Comparison of ENCODE assay signal across 17 cellular contexts in genomic region chr10:71390921-71391690, GRCh38.
"Had no signal": no experiment of that assay in that cellular context is flagged by ENCODE, and none has a peak within 500 bp of the region (broad histone marks: within the 10 kb centered on the region; RNA-seq: fewer than 3 reads in every experiment).

No MANE protein-coding gene starts in this region.

- H3K9me3 Mint-ChIP-seq: activated naive CD4-positive, alpha-beta T cell treated with anti-CD3 and anti-CD28 coated beads, Interleukin-2, amount 50 U/mL, for 72 hours; central memory CD8-positive, alpha-beta T cell; effector memory CD8-positive, alpha-beta T cell; neural crest cell; T-cell had no signal

- H3K4me3 ChIP-seq: lung, ovary, tibial artery, vagina had no signal

- H3K4me1 ChIP-seq: tibial artery, vagina had no signal

- H3K27me3 ChIP-seq: ovary, vagina had no signal

- H3K27ac Mint-ChIP-seq: activated naive CD4-positive, alpha-beta T cell treated with anti-CD3 and anti-CD28 coated beads, Interleukin-2, amount 50 U/mL, for 72 hours; effector memory CD8-positive, alpha-beta T cell; T-cell had no signal

- H3K9me3 ChIP-seq: ovary, tibial artery, vagina had no signal

- H3K36me3 ChIP-seq: ovary, tibial artery, vagina had no signal

- H3K36me3 Mint-ChIP-seq: activated naive CD4-positive, alpha-beta T cell treated with anti-CD3 and anti-CD28 coated beads, Interleukin-2, amount 50 U/mL, for 72 hours; T-cell had no signal

- H3K4me3 Mint-ChIP-seq: central memory CD8-positive, alpha-beta T cell; effector memory CD8-positive, alpha-beta T cell; neural crest cell; T-cell had no signal

- DNase-seq: activated CD4-positive, alpha-beta T cell treated with anti-CD3 and anti-CD28 coated beads, Interleukin-2, amount 50 U/mL, for 1 hour; activated effector memory CD4-positive, alpha-beta T cell treated with Interleukin-2 at 50 U/mL for 16 hours; activated T-cell treated with anti-CD3 and anti-CD28 coated beads, Interleukin-2, amount 50 U/mL, for 1 hour; effector memory CD8-positive, alpha-beta T cell; foreskin melanocyte; stimulated activated CD4-positive, alpha-beta T cell treated with anti-CD3 and anti-CD28 coated beads, Interleukin-12 subunit alpha, Interleukin-12 subunit beta, amount 100 ng/mL, for 4 hours; stimulated activated CD4-positive, alpha-beta T cell treated with anti-CD3 and anti-CD28 coated beads, Interleukin-2, amount 100 ng/mL, for 24 hours; T-cell; T-helper 9 cell; tibial artery had no signal

- H3K27ac ChIP-seq: epithelial cell of prostate, ovary, tibial artery, vagina had no signal
